In genomic region chr2:143668236-143668635, GRCh38 we compare ENCODE assay signal across 18 cellular contexts.
"Had no signal": no experiment of that assay in that cellular context is flagged by ENCODE, and none has a peak within 500 bp of the region (broad histone marks: within the 10 kb centered on the region; RNA-seq: fewer than 3 reads in every experiment).

No MANE protein-coding gene starts in this region.

- H3K4me3 ChIP-seq: body of pancreas, left ventricle myocardium inferior, sigmoid colon, smooth muscle cell, thoracic aorta had no signal

- DNase-seq: activated CD4-positive, alpha-beta T cell treated with anti-CD3 and anti-CD28 coated beads for 36 hours; activated CD4-positive, alpha-beta T cell treated with anti-CD3 and anti-CD28 coated beads, Interleukin-2, amount 50 U/mL, for 4 hours; activated CD8-positive, alpha-beta memory T cell treated with anti-CD3 and anti-CD28 coated beads for 24 hours; activated CD8-positive, alpha-beta memory T cell treated with anti-CD3 and anti-CD28 coated beads, Interleukin-2, amount 50 U/mL, for 4 hours; activated naive CD4-positive, alpha-beta T cell treated with anti-CD3 and anti-CD28 coated beads for 36 hours; activated naive CD8-positive, alpha-beta T cell treated with anti-CD3 and anti-CD28 coated beads, Interleukin-2, amount 50 U/mL, for 24 hours; activated T-cell treated with anti-CD3 and anti-CD28 coated beads, Interleukin-2, amount 50 U/mL, for 48 hours; anterior cingulate cortex; body of pancreas; effector memory CD4-positive, alpha-beta T cell; foreskin keratinocyte; left ventricle myocardium inferior; sigmoid colon; stimulated activated CD4-positive, alpha-beta T cell treated with anti-CD3 and anti-CD28 coated beads, Interleukin-15, amount 100 ng/mL, for 24 hours; stimulated activated naive B cell treated with anti-CD40 and anti-IgM and Interleukin-4, amounts not matched to agents 10 μg/mL and 1 μg/mL and 100 μg/mL, for 72 hours; T-helper 9 cell had no signal

- H3K27ac ChIP-seq: body of pancreas, foreskin keratinocyte, left ventricle myocardium inferior, sigmoid colon, thoracic aorta had no signal

- H3K9me3 ChIP-seq: body of pancreas, left ventricle myocardium inferior, sigmoid colon, thoracic aorta had no signal

- H3K4me1 ChIP-seq: body of pancreas, foreskin keratinocyte, left ventricle myocardium inferior, sigmoid colon had no signal

- ATAC-seq: activated CD4-positive, alpha-beta T cell treated with anti-CD3 and anti-CD28 coated beads for 36 hours; activated naive CD8-positive, alpha-beta T cell treated with anti-CD3 and anti-CD28 coated beads, Interleukin-2, amount 50 U/mL, for 24 hours; body of pancreas; foreskin keratinocyte; stimulated activated naive B cell treated with anti-CD40 and anti-IgM and Interleukin-4, amounts not matched to agents 10 μg/mL and 1 μg/mL and 100 μg/mL, for 72 hours had no signal

- H3K36me3 ChIP-seq: left ventricle myocardium inferior, sigmoid colon, thoracic aorta had no signal

- H3K27me3 ChIP-seq: body of pancreas, foreskin keratinocyte, sigmoid colon had no signal
